9 cellular contexts compared by ENCODE assay signal in the genomic region with DNA sequence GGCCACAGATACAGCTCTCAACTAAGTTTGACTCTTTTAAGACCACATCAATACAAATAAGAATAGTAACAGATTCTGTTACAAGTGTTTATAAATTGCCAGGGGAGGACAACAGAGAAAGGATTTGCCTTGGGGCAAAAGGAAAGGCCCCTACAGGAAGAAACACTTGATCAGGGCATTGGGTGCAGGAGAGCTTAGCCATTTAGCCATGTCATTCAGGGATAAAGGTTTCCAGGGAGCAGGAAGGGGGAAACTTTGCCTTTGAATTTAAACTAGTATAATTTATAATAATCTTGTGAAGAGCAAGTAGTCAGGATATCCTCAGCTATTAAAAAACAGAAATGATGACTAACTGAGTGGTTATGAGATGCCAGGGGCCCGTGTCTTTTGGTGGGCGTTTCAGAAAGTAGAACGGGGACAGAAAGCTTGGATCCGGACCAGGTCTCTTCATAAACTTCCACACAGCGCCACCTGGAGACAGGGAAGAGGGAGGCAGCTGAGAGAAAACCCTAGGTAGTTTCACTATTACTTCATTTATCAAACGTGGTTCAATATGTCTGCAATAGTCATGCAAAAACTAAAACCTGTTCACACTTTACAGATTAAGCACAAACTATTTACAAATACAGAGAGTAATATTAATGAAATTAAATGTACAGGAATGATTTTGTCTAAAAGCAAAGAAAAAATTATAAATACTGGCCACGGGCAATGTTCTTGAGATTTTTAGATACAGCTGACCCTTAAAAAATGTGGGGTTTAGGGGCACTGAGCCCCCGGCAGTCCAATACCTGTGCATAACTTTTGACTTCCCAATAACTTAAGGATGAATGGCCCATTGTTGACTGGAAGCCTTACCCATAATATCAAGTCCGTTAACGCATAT. TPM values are rescaled to one million over a fixed set of nuclear protein-coding genes. Genes with fewer than 3 reads are reported as not detected.
DNase-seq lines count a peak whose midpoint lies in the region; ATAC-seq and TF ChIP-seq lines count a peak whose summit lies in the region.
"Had no signal": no experiment of that assay in that cellular context is flagged by ENCODE, and none has a peak within 500 bp of the region (broad histone marks: within the 10 kb centered on the region; RNA-seq: fewer than 3 reads in every experiment).

No MANE protein-coding gene starts in this region.

- no peak overlapping the region for H3K4me3 Mint-ChIP-seq in T-helper 17 cell

- peak overlapping the region; percentile 70 for H3K4me2 ChIP-seq in skeletal muscle satellite cell (ENCODE audit: low read length)

- H3K27me3 ChIP-seq in GM06990 (replicated peaks; ENCODE audit: control insufficient read depth, insufficient read depth, low read length) = no peaks in the 10 kb centered on the region; the same call in 1 of the 2 replicates
- H3K27me3 ChIP-seq in skeletal muscle satellite cell (ENCODE audit: control insufficient read depth, insufficient read depth, low read length) = peaks cover 5% of the 10 kb centered on the region

- H3K4me1 Mint-ChIP-seq in T-helper 17 cell = peaks cover 7% of the 10 kb centered on the region

- no peaks in the 10 kb centered on the region for H3K4me1 ChIP-seq in skeletal muscle satellite cell (ENCODE audit: control insufficient read depth, insufficient read depth, low read length)

- peak; percentile 82 for TF ChIP-seq CTCF in GM06990 (IDR thresholded peaks at IDR 0.05; ENCODE audit: insufficient read depth, low read length, poor library complexity, severe bottlenecking)

- no peaks in the 10 kb centered on the region for H3K36me3 Mint-ChIP-seq in T-helper 17 cell (ENCODE audit: low read depth)

- H3K27ac Mint-ChIP-seq in T-helper 17 cell = peak overlapping the region; percentile 51

- no peaks in the 10 kb centered on the region for H3K36me3 ChIP-seq in GM06990 (ENCODE audit: control insufficient read depth, insufficient read depth, low read length)
- H3K36me3 ChIP-seq in skeletal muscle satellite cell (ENCODE audit: insufficient read depth, low read length) = no peaks in the 10 kb centered on the region

- H3K4me3 ChIP-seq in GM06990 (replicated peaks; ENCODE audit: low read depth, low read length) (no peak overlapping the region), skeletal muscle satellite cell (ENCODE audit: low read length) (peak overlapping the region; percentile 43)
- H3K4me3 ChIP-seq: skin epidermis had no signal

- H3K9ac ChIP-seq in skeletal muscle satellite cell (ENCODE audit: low read depth, low read length) = no peak overlapping the region

- DNase-seq in GM06990 (ENCODE audit: extremely low read depth, insufficient read length) (peak; percentile 13), NCI-H1105 (lab: John Stamatoyannopoulos, UW) (peak; percentile 52), T-helper 17 cell (peak; percentile 33 to 55 (median 45)), amniotic stem cell (lab: John Stamatoyannopoulos, UW) (peak; percentile 67), hippocampal formation (lab: John Stamatoyannopoulos, UW) (peak; percentile 39 to 68)

- peaks cover 19% of the 10 kb centered on the region for H3K27me3 Mint-ChIP-seq in T-helper 17 cell

- no peaks in the 10 kb centered on the region for H3K9me3 ChIP-seq in T-helper 17 cell (ENCODE audit: control insufficient read depth, low read length, poor library complexity, severe bottlenecking)
- H3K9me3 ChIP-seq in skeletal muscle satellite cell (replicated peaks; ENCODE audit: low read length) = no peaks in the 10 kb centered on the region

- ATAC-seq in T-helper 17 cell (peak; percentile 68), GM18517 (IDR thresholded peaks at IDR 0.05; ENCODE audit: unreplicated experiment) (no peak), HG02623 (IDR thresholded peaks at IDR 0.05; ENCODE audit: unreplicated experiment) (no peak)

RNA-seq across cellular contexts. Expression of gene SLC5A4, which starts 11.0 kb away (rescaled TPM):
- not detected for total RNA-seq in T-helper 17 cell
- total RNA-seq in skeletal muscle satellite cell (2012; rRNA removed) = 0.25 TPM in 1 of 2 replicates, not detected in the other

Comparison
In these comparisons a context has a peak if more than half of its experiments do, and no peak if none do; other contexts are left out.
1. DNase-seq: peak in every context shown above with its lines; median percentile 67 in amniotic stem cell; 54 in hippocampal formation; 52 in NCI-H1105; 45 in T-helper 17 cell; 13 in GM06990.